18 cellular contexts compared by ENCODE assay signal in genomic region chr1:193525411-193525810, GRCh38.
"Had no signal": no experiment of that assay in that cellular context is flagged by ENCODE, and none has a peak within 500 bp of the region (broad histone marks: within the 10 kb centered on the region; RNA-seq: fewer than 3 reads in every experiment).

No MANE protein-coding gene starts in this region.

- FAIRE-seq: bronchial epithelial cell, endothelial cell of umbilical vein had no signal

- H3K4me1 ChIP-seq: ascending aorta, esophagus squamous epithelium, heart right ventricle, spleen, upper lobe of left lung had no signal

- H3K27me3 ChIP-seq: ascending aorta, esophagus squamous epithelium, heart right ventricle, spleen, upper lobe of left lung had no signal

- H3K9me3 ChIP-seq: ascending aorta, esophagus squamous epithelium, spleen, thoracic aorta, upper lobe of left lung had no signal

- DNase-seq: activated CD4-positive, CD25-positive, alpha-beta regulatory T cell treated with anti-CD3 and anti-CD28 coated beads, Interleukin-2, amount 50 U/mL, for 72 hours; activated CD8-positive, alpha-beta memory T cell treated with anti-CD3 and anti-CD28 coated beads for 24 hours; activated CD8-positive, alpha-beta memory T cell treated with anti-CD3 and anti-CD28 coated beads, Interleukin-2, amount 50 U/mL, for 48 hours; activated gamma-delta T cell; activated T-cell treated with anti-CD3 and anti-CD28 coated beads, Interleukin-2, amount 50 U/mL, for 48 hours; effector memory CD4-positive, alpha-beta T cell; esophagus squamous epithelium; heart right ventricle; naive thymus-derived CD8-positive, alpha-beta T cell; retina; spleen; stimulated activated CD4-positive, alpha-beta T cell treated with anti-CD3 and anti-CD28 coated beads, Interleukin-4, amount 100 ng/mL, for 4 hours; stimulated activated naive B cell treated with anti-CD40 and anti-IgM and Interleukin-4, amounts not matched to agents 10 μg/mL and 1 μg/mL and 100 μg/mL, for 72 hours; upper lobe of left lung had no signal

- ATAC-seq: heart right ventricle; naive thymus-derived CD8-positive, alpha-beta T cell; stimulated activated naive B cell treated with anti-CD40 and anti-IgM and Interleukin-4, amounts not matched to agents 10 μg/mL and 1 μg/mL and 100 μg/mL, for 72 hours had no signal

- H3K4me3 ChIP-seq: ascending aorta, esophagus squamous epithelium, heart right ventricle, spleen, thoracic aorta, upper lobe of left lung had no signal

- H3K36me3 ChIP-seq: ascending aorta, esophagus squamous epithelium, heart right ventricle, spleen, thoracic aorta, upper lobe of left lung had no signal

- H3K27ac ChIP-seq: ascending aorta, esophagus squamous epithelium, heart right ventricle, spleen, thoracic aorta, upper lobe of left lung had no signal
